In the genomic region with DNA sequence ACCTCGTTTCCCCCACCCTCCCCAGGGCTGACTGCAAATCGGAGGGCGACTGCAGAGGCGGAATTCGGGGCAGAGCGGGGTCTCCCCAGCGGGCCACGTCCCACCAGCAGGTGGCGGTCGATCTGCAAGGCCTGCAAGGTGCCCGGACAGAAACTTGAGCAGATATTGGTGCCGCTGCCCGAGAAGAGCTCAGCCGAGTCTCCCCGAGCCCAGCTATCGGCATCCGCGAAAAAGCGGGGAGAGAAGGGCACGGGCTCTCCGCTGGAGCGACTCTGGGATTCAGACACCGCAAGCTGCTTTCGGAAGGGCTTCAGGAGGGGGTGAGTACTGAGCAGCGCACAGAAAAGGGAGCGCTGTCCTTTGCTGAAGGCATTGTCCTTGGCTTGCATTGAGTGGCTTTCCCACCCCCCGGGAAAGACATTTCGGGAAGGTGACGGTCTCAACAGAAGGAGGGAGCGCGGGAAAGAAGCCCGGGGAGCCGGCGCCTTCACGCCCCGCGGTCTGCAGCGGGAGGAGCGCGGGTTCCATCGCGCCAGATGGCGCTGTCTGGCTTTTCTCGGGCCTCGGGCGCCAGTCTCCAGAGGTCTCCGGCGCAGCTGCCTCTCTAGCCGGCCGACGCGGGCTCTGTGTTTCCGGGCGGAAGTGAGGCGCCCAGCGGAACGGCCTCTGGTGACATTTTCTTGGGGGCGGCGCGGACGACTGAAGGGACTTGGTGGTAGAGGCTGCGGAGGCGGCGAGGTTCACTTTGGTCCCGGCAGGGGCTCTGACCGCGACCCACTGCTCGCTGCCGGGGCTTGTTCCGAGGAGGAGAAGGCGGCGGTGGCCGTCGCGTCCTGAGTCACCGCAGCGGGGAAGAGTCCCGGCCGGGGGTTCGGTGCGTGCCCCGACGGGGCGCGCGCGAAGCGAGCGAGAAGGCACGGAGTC, we compare ENCODE assay signal across 8 cellular contexts.
DNase-seq lines count a peak whose midpoint lies in the region; ATAC-seq, FAIRE-seq and TF ChIP-seq lines count a peak whose summit lies in the region.

No MANE protein-coding gene starts in this region.

- H3K4me1 Mint-ChIP-seq in type B pancreatic cell (ENCODE audit: unreplicated experiment) = peaks cover 11% of the 10 kb centered on the region

- H3K27me3 Mint-ChIP-seq in type B pancreatic cell = no peaks in the 10 kb centered on the region

- H3K4me3 ChIP-seq in SU-DHL-6 (ENCODE audit: insufficient read depth, low read length, poor library complexity, severe bottlenecking) (peak overlapping the region; percentile 99), adipocyte (ENCODE audit: low read length) (peak overlapping the region; percentile 99), heart left ventricle (peak overlapping the region; percentile 74 to 99 (median 96))

- H3K9ac ChIP-seq in SU-DHL-6 (ENCODE audit: low read length) (peak overlapping the region; percentile 83), adipocyte (ENCODE audit: low read length) (peak overlapping the region; percentile 99)

- H3K27ac ChIP-seq in SU-DHL-6 (ENCODE audit: low read depth, low read length) (peak overlapping the region; percentile 90), heart left ventricle (peak overlapping the region; percentile 45 to 96 (median 93))

- 0% methylated on average over 38 to 90 of the region's 90 CpGs for WGBS in heart left ventricle, 4 donors

- peak; percentile 99 for TF ChIP-seq CTCF in SU-DHL-6 (IDR thresholded peaks at IDR 0.05; ENCODE audit: insufficient read depth, low read length, poor library complexity, severe bottlenecking)
- peak; percentile 69 to 85 (median 78) for TF ChIP-seq CTCF in heart left ventricle (IDR thresholded peaks at IDR 0.05)
- TF ChIP-seq CTCF in type B pancreatic cell (conservative IDR thresholded peaks at IDR 0.05) = peak; percentile 94

- H3K4me1 ChIP-seq in adipocyte (ENCODE audit: control insufficient read depth, insufficient read depth, low read length) (peaks cover 20% of the 10 kb centered on the region), heart left ventricle (peaks cover 3 to 39% (median 22%) of the 10 kb centered on the region in 12 donors)

- H3F3A ChIP-seq in SU-DHL-6 (ENCODE audit: insufficient read depth) = peaks cover 17% of the 10 kb centered on the region

- intact Hi-C loops in heart left ventricle (cut with DNase I) = loop anchor here (1.0 to 10.0 kb wide), 15 partner anchors 39 to 485 kb away; a partner anchor contains a TSS

- TF ChIP-seq POLR2A in GM12891 (IDR thresholded peaks at IDR 0.05; ENCODE audit: low read depth, low read length) (peak; percentile 94), heart left ventricle (IDR thresholded peaks at IDR 0.05) (peak in 1 of 2 donors; percentile 69)

- ATAC-seq in HG02798 (IDR thresholded peaks at IDR 0.05; ENCODE audit: poor library complexity, unreplicated experiment) (peak; percentile 90), heart left ventricle (peak; percentile 94 to 99 (median 98))

- peaks cover 8% of the 10 kb centered on the region for H3K36me3 Mint-ChIP-seq in type B pancreatic cell

- peaks cover 47% of the 10 kb centered on the region for H3K79me2 ChIP-seq in SU-DHL-6 (ENCODE audit: insufficient read depth, low read length)

- no peaks in the 10 kb centered on the region for H3K9me3 Mint-ChIP-seq in type B pancreatic cell

- no peaks in the 10 kb centered on the region for H3K27me3 ChIP-seq in SU-DHL-6 (ENCODE audit: low read length)
- H3K27me3 ChIP-seq in adipocyte (replicated peaks; ENCODE audit: control insufficient read depth, insufficient read depth, low read length) = no peaks in the 10 kb centered on the region
- H3K27me3 ChIP-seq in heart left ventricle = no peaks in the 10 kb centered on the region

- peak overlapping the region; percentile 96 for H2AFZ ChIP-seq in SU-DHL-6 (ENCODE audit: low read depth, low read length, severe bottlenecking)

- no peaks in the 10 kb centered on the region for H3K36me3 ChIP-seq in SU-DHL-6 (ENCODE audit: low read length)
- no peaks in the 10 kb centered on the region for H3K36me3 ChIP-seq in adipocyte (ENCODE audit: control insufficient read depth, insufficient read depth, low read length, severe bottlenecking)
- H3K36me3 ChIP-seq in heart left ventricle = no peaks in the 10 kb centered on the region

- peak overlapping the region; percentile 97 for H3K27ac Mint-ChIP-seq in type B pancreatic cell

- H4K20me1 ChIP-seq in SU-DHL-6 (ENCODE audit: low read depth, low read length) = peaks cover 9% of the 10 kb centered on the region; the same call in 1 of the 2 replicates

- H3K4me2 ChIP-seq in SU-DHL-6 (ENCODE audit: low read depth, low read length, poor library complexity, severe bottlenecking) = peak overlapping the region; percentile 92

- FAIRE-seq in GM12891 (lab: Jason Lieb, UNC) = peak; percentile 86

- H3K9me3 ChIP-seq in SU-DHL-6 (ENCODE audit: insufficient read depth, low read length) = no peaks in the 10 kb centered on the region
- no peaks in the 10 kb centered on the region for H3K9me3 ChIP-seq in adipocyte (ENCODE audit: control insufficient read depth, low read length)
- no peaks in the 10 kb centered on the region for H3K9me3 ChIP-seq in heart left ventricle

- peak; percentile 92 for DNase-seq in GM12891 (ENCODE audit: insufficient read length, low spot score)
- DNase-seq in NCI-H1417 (lab: John Stamatoyannopoulos, UW) = peak; percentile 90 to 97 (median 95)
- peak; percentile 97 for DNase-seq in adipocyte (ENCODE audit: low read depth)
- DNase-seq in heart left ventricle = peak; percentile 94 to 97 (median 96)
- DNase-seq in pons (ENCODE audit: low spot score) = peak; percentile 88
- DNase-seq in type B pancreatic cell (ENCODE audit: extremely low spot score, unreplicated experiment) = peak; percentile 94

- H3K4me3 Mint-ChIP-seq in type B pancreatic cell = peak overlapping the region; percentile 99

- H3K9me2 ChIP-seq in SU-DHL-6 (replicated peaks; ENCODE audit: insufficient read depth, low read length) = no peaks in the 10 kb centered on the region

TF ChIP-seq in GM12891, 5 proteins besides CTCF, POLR2A, EP300 and RAD21:
- TF ChIP-seq PAX5 (IDR thresholded peaks at IDR 0.05; ENCODE audit: insufficient read depth, low read length, severe bottlenecking) (peak; percentile 91), POU2F2 (IDR thresholded peaks at IDR 0.05; ENCODE audit: low read depth, low read length) (peak; percentile 70), TAF1 (IDR thresholded peaks at IDR 0.05; ENCODE audit: low read depth, low read length) (peak; percentile 79), POLR2AphosphoS5 (IDR thresholded peaks at IDR 0.05; ENCODE audit: low read depth, low read length) (peak; percentile 92), SPI1 (IDR thresholded peaks at IDR 0.05; ENCODE audit: low read depth, low read length) (peak; percentile 68)

Comparison
In these comparisons a context has a peak if more than half of its experiments do, and no peak if none do; other contexts are left out.
1. Peak in every context shown above with its lines: DNase-seq, ATAC-seq, H3K4me3 ChIP-seq and H3K27ac ChIP-seq.